ENCODE assay signal across 12 cellular contexts in the genomic region with DNA sequence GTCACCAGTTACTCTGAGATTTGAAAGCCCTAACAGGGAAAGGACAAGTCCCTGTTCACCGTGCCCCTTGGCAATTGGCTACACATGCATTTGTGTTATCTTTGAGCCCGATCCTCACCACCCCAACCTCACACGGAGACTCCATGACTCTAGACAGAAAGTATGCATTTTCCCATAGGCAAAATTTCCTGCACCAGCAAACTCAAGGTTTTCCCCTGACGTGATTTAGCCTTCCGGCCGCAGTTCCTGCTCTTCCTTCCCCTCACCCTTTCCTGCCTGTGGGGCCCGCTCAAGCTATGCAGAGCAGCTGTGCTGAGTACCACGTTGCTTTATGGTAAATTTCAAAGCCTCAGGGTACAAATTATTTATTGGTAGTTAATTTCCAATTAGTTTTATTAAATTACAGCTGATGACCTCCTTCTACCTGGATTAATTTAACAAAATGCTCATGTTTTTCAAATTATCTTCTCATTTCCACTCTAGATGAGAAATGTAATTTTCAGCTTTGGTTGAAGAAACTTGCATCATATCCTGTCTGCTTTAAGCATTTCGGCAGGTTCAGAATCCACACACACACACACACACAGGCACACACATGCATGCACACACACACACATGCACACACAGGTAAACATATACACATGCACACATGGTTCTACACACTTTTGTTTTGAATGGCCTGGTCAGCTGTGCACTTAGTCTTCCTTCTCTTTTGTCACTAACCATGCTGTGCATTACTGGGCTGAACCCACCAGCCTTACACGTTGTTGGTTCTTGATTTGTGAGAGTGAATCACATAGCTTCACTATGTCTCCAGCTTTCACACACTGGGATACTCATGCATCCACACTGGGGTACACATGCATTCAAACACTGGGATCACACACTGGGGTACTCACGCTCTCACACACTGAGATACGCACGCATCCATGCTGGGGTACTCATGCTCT.
DNase-seq lines count a peak whose midpoint lies in the region; ATAC-seq and TF ChIP-seq lines count a peak whose summit lies in the region.
"Had no signal": no experiment of that assay in that cellular context is flagged by ENCODE, and none has a peak within 500 bp of the region (broad histone marks: within the 10 kb centered on the region; RNA-seq: fewer than 3 reads in every experiment).

No MANE protein-coding gene starts in this region.

- H3K9me3 ChIP-seq in esophagus muscularis mucosa, result no peaks in the 10 kb centered on the region

- no peak overlapping the region for H3K4me3 ChIP-seq in esophagus muscularis mucosa
- H3K4me3 ChIP-seq: skin epidermis had no signal

- H3K4me3 Mint-ChIP-seq in stimulated activated naive CD8-positive, alpha-beta T cell treated with anti-CD3 and anti-CD28 coated beads, Interleukin-15, amount 100 ng/mL, for 72 hours, result no peak overlapping the region
- H3K4me3 Mint-ChIP-seq in activated T-helper 2 cell treated with anti-CD3 and anti-CD28 coated beads, Interferon-gamma antibody, Interleukin-2, Interleukin-4, amounts not matched to agents 10 μg/mL and 5 μg/mL and 100 μg/mL, durations not matched to agents 14 hours and 24 hours and 36 hours (ENCODE audit: low read depth), result no peak overlapping the region

- WGBS in esophagus muscularis mucosa, result 81% methylated on average over 13 of the region's 13 CpGs

- H3K4me1 Mint-ChIP-seq in stimulated activated naive CD8-positive, alpha-beta T cell treated with anti-CD3 and anti-CD28 coated beads, Interleukin-15, amount 100 ng/mL, for 72 hours, result peaks cover 11% of the 10 kb centered on the region
- H3K4me1 Mint-ChIP-seq in activated T-helper 2 cell treated with anti-CD3 and anti-CD28 coated beads, Interferon-gamma antibody, Interleukin-2, Interleukin-4, amounts not matched to agents 10 μg/mL and 5 μg/mL and 100 μg/mL, durations not matched to agents 14 hours and 24 hours and 36 hours (ENCODE audit: low read depth), result peaks cover 33% of the 10 kb centered on the region

- TF ChIP-seq POLR2A in esophagus muscularis mucosa (IDR thresholded peaks at IDR 0.05; ENCODE audit: low read depth), result no peak

- TF ChIP-seq CTCF in esophagus muscularis mucosa (IDR thresholded peaks at IDR 0.05), result no peak

- ATAC-seq in stimulated activated naive CD8-positive, alpha-beta T cell treated with anti-CD3 and anti-CD28 coated beads, Interleukin-15, amount 100 ng/mL, for 72 hours, result no peak
- no peak for ATAC-seq in stimulated activated naive CD8-positive, alpha-beta T cell treated with anti-CD3 and anti-CD28 coated beads, Interleukin-15, Interleukin-2, amounts not matched to agents 100 U/mL and 50 U/mL, for 24 hours
- ATAC-seq in GM21447 (IDR thresholded peaks at IDR 0.05; ENCODE audit: unreplicated experiment), result no peak

- peaks cover 10% of the 10 kb centered on the region for H3K27me3 Mint-ChIP-seq in stimulated activated naive CD8-positive, alpha-beta T cell treated with anti-CD3 and anti-CD28 coated beads, Interleukin-15, amount 100 ng/mL, for 72 hours
- H3K27me3 Mint-ChIP-seq in activated T-helper 2 cell treated with anti-CD3 and anti-CD28 coated beads, Interferon-gamma antibody, Interleukin-2, Interleukin-4, amounts not matched to agents 10 μg/mL and 5 μg/mL and 100 μg/mL, durations not matched to agents 14 hours and 24 hours and 36 hours (ENCODE audit: low read depth), result peaks cover 5% of the 10 kb centered on the region

- peaks cover 0 to 12% of the 10 kb centered on the region in 2 donors for H3K9me3 Mint-ChIP-seq in stimulated activated naive CD8-positive, alpha-beta T cell treated with anti-CD3 and anti-CD28 coated beads, Interleukin-15, amount 100 ng/mL, for 72 hours
- peaks cover 17% of the 10 kb centered on the region for H3K9me3 Mint-ChIP-seq in activated T-helper 2 cell treated with anti-CD3 and anti-CD28 coated beads, Interferon-gamma antibody, Interleukin-2, Interleukin-4, amounts not matched to agents 10 μg/mL and 5 μg/mL and 100 μg/mL, durations not matched to agents 14 hours and 24 hours and 36 hours

- peak overlapping the region; percentile 85 to 97 for H3K27ac Mint-ChIP-seq in stimulated activated naive CD8-positive, alpha-beta T cell treated with anti-CD3 and anti-CD28 coated beads, Interleukin-15, amount 100 ng/mL, for 72 hours
- peak overlapping the region; percentile 28 for H3K27ac Mint-ChIP-seq in activated T-helper 2 cell treated with anti-CD3 and anti-CD28 coated beads, Interferon-gamma antibody, Interleukin-2, Interleukin-4, amounts not matched to agents 10 μg/mL and 5 μg/mL and 100 μg/mL, durations not matched to agents 14 hours and 24 hours and 36 hours

- H3K27ac ChIP-seq in esophagus muscularis mucosa (replicated peaks in 1 of 4), result no peak overlapping the region
- H3K27ac ChIP-seq: C4-2B had no signal

- H3K36me3 Mint-ChIP-seq in activated T-helper 2 cell treated with anti-CD3 and anti-CD28 coated beads, Interferon-gamma antibody, Interleukin-2, Interleukin-4, amounts not matched to agents 10 μg/mL and 5 μg/mL and 100 μg/mL, durations not matched to agents 14 hours and 24 hours and 36 hours (ENCODE audit: low read depth), result peaks cover 5% of the 10 kb centered on the region

- H3K36me3 ChIP-seq in esophagus muscularis mucosa, result no peaks in the 10 kb centered on the region

- no peak for TF ChIP-seq EP300 in esophagus muscularis mucosa (IDR thresholded peaks at IDR 0.05)

- no peak for DNase-seq in stimulated activated naive CD8-positive, alpha-beta T cell treated with anti-CD3 and anti-CD28 coated beads, Interleukin-15, amount 100 ng/mL, for 72 hours
- DNase-seq in stimulated activated naive CD8-positive, alpha-beta T cell treated with anti-CD3 and anti-CD28 coated beads, Interleukin-15, Interleukin-2, amounts not matched to agents 100 U/mL and 50 U/mL, for 24 hours, result no peak
- DNase-seq in activated T-helper 2 cell treated with anti-CD3 and anti-CD28 coated beads, Interferon-gamma antibody, Interleukin-2, Interleukin-4, amounts not matched to agents 10 μg/mL and 5 μg/mL and 100 μg/mL, durations not matched to agents 14 hours and 24 hours and 36 hours (ENCODE audit: low spot score), result no peak
- peak; percentile 78 for DNase-seq in iris pigment epithelial cell (ENCODE audit: low read depth)
- DNase-seq in NCI-H1105 treated with DMSO at 0.1 percent for 48 hours (lab: John Stamatoyannopoulos, UW), result no peak
- DNase-seq in DMS 273 treated with DMSO at 0.1 percent for 48 hours (lab: John Stamatoyannopoulos, UW), result no peak
- DNase-seq in esophagus muscularis mucosa (ENCODE audit: extremely low spot score), result no peak
- DNase-seq: midbrain, NCI-H526 treated with DMSO at 0.1 percent for 48 hours had no signal

- H3K27me3 ChIP-seq in esophagus muscularis mucosa, result no peaks in the 10 kb centered on the region

- H3K4me1 ChIP-seq in esophagus muscularis mucosa, result peaks cover 23 to 28% (median 25%) of the 10 kb centered on the region in 4 donors

- intact Hi-C loops in activated T-helper 2 cell treated with anti-CD3 and anti-CD28 coated beads, Interferon-gamma antibody, Interleukin-2, Interleukin-4, amounts not matched to agents 10 μg/mL and 5 μg/mL and 100 μg/mL, durations not matched to agents 14 hours and 24 hours and 36 hours (cut with micrococcal nuclease), result no loop called here
- intact Hi-C loops in esophagus muscularis mucosa (cut with DNase I), result no loop called here
